ENCODE assay signal across 1 cellular context in the genomic region with DNA sequence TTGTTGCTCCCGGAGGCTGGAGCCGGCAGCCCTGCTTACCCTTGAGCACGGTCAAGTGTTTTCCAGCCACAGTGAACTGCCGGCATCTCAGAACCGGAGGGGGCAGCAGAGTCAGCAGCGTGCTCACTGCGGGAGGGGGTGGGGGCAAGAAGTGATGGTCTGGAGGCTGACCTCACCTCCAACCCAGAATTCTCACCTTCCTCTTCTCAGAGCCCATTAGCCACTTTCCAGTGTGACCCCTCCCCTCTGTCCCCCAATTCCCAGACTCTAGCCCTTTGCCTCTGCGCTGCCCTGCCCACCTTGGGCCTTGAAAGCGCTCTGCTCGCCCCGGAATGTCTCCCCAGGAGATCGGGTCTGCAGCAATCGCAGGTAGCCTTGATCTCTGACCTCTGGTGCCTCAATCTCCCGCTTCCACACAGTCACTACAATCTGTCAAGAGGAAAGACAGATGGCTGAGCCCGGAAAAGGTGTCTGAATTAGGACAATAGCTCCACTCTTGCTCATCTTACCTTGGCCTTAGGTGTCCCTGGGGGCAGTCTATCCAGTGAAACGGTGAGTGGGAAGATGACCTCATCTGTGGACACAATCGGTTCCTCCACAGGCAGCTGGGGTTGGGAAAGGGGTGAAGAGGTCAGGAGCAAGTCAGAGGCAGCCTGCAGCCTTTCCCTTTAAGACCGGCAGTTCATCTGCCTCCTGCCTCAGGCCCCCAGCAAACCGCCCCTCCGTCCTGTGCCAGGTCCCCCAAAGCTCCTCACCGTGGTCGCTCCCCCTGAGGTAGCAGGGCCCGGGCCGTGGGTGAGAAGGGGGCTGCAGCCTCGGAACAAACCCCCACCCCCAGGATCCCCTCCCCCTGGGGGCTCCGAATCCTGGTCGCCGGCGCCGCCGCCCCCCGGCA.
TF ChIP-seq lines count a peak whose summit lies in the region.

No MANE protein-coding gene starts in this region.

TF ChIP-seq in HEK293, 187 proteins besides CTCF, POLR2A, EP300 and RAD21 (continued from another document):
- TF ChIP-seq, protein P1, sequence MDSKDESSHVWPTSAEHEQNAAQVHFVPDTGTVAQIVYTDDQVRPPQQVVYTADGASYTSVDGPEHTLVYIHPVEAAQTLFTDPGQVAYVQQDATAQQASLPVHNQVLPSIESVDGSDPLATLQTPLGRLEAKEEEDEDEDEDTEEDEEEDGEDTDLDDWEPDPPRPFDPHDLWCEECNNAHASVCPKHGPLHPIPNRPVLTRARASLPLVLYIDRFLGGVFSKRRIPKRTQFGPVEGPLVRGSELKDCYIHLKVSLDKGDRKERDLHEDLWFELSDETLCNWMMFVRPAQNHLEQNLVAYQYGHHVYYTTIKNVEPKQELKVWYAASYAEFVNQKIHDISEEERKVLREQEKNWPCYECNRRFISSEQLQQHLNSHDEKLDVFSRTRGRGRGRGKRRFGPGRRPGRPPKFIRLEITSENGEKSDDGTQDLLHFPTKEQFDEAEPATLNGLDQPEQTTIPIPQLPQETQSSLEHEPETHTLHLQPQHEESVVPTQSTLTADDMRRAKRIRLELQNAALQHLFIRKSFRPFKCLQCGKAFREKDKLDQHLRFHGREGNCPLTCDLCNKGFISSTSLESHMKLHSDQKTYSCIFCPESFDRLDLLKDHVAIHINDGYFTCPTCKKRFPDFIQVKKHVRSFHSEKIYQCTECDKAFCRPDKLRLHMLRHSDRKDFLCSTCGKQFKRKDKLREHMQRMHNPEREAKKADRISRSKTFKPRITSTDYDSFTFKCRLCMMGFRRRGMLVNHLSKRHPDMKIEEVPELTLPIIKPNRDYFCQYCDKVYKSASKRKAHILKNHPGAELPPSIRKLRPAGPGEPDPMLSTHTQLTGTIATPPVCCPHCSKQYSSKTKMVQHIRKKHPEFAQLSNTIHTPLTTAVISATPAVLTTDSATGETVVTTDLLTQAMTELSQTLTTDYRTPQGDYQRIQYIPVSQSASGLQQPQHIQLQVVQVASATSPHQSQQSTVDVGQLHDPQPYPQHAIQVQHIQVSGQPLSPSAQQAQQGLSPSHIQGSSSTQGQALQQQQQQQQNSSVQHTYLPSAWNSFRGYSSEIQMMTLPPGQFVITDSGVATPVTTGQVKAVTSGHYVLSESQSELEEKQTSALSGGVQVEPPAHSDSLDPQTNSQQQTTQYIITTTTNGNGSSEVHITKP (tag by site-specific recombination; IDR thresholded peaks at IDR 0.05), result peak; percentile 7; the same call in 1 of the 2 replicates
- peak; percentile 78 for TF ChIP-seq GLIS2 (tag by site-specific recombination; IDR thresholded peaks at IDR 0.05)
- TF ChIP-seq SP7 (tag by site-specific recombination; IDR thresholded peaks at IDR 0.05), result 0 out of 2 replicates have a peak, but pooled peaks have one; percentile 18
- TF ChIP-seq IKZF3 (tag by site-specific recombination; IDR thresholded peaks at IDR 0.05), result peak; percentile 74; the same call in 1 of the 2 replicates
- peak; percentile 66 for TF ChIP-seq ZIC2 (tag by site-specific recombination; IDR thresholded peaks at IDR 0.05)
- no peak for TF ChIP-seq ZNF792 (tag by site-specific recombination; IDR thresholded peaks at IDR 0.05)
- peak; percentile 67 for TF ChIP-seq GLIS1 (tag by site-specific recombination; IDR thresholded peaks at IDR 0.05)
- peak; percentile 76; the same call in 1 of the 2 replicates for TF ChIP-seq ZBTB6 (tag by site-specific recombination; IDR thresholded peaks at IDR 0.05)
- TF ChIP-seq REPIN1 (tag by site-specific recombination; IDR thresholded peaks at IDR 0.05; ENCODE audit: low read depth), result no peak
- TF ChIP-seq ZBTB20 (tag by site-specific recombination; IDR thresholded peaks at IDR 0.05), result no peak
- peak; percentile 14; the same call in 1 of the 2 replicates for TF ChIP-seq ZNF394 (tag by site-specific recombination; IDR thresholded peaks at IDR 0.05; ENCODE audit: borderline replicate concordance)
- TF ChIP-seq ZNF311 (tag by site-specific recombination; IDR thresholded peaks at IDR 0.05; ENCODE audit: borderline replicate concordance), result no peak
- TF ChIP-seq SP2 (tag by site-specific recombination; IDR thresholded peaks at IDR 0.05), result peak; percentile 57
- TF ChIP-seq GLI4 (tag by site-specific recombination; IDR thresholded peaks at IDR 0.05), result no peak
- peak; percentile 7 for TF ChIP-seq ZBTB11 (tag by site-specific recombination; conservative IDR thresholded peaks at IDR 0.05; ENCODE audit: low read depth)
- no peak for TF ChIP-seq ZNF610 (tag by site-specific recombination; IDR thresholded peaks at IDR 0.05; ENCODE audit: borderline replicate concordance)
- TF ChIP-seq HOXC10 (CRISPR knock-in tag; IDR thresholded peaks at IDR 0.05), result no peak
- TF ChIP-seq, protein P2, sequence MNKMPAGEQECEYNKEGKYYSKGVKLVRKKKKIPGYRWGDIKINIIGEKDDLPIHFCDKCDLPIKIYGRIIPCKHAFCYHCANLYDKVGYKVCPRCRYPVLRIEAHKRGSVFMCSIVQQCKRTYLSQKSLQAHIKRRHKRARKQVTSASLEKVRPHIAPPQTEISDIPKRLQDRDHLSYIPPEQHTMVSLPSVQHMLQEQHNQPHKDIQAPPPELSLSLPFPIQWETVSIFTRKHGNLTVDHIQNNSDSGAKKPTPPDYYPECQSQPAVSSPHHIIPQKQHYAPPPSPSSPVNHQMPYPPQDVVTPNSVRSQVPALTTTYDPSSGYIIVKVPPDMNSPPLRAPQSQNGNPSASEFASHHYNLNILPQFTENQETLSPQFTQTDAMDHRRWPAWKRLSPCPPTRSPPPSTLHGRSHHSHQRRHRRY (tag by site-specific recombination; IDR thresholded peaks at IDR 0.05), result no peak
- TF ChIP-seq KLF9 (tag by site-specific recombination; IDR thresholded peaks at IDR 0.05; ENCODE audit: low read depth), result no peak
- TF ChIP-seq BCL11B (tag by site-specific recombination; IDR thresholded peaks at IDR 0.05; ENCODE audit: low read depth), result peak; percentile 61; the same call in 1 of the 2 replicates
- no peak for TF ChIP-seq ZNF530 (tag by site-specific recombination; IDR thresholded peaks at IDR 0.05; ENCODE audit: low read depth)
- no peak for TF ChIP-seq ZNF140 (tag by site-specific recombination; IDR thresholded peaks at IDR 0.05)
- TF ChIP-seq, protein P3, sequence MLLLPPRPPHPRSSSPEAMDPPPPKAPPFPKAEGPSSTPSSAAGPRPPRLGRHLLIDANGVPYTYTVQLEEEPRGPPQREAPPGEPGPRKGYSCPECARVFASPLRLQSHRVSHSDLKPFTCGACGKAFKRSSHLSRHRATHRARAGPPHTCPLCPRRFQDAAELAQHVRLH (tag by site-specific recombination; IDR thresholded peaks at IDR 0.05), result no peak
- TF ChIP-seq, protein P4, sequence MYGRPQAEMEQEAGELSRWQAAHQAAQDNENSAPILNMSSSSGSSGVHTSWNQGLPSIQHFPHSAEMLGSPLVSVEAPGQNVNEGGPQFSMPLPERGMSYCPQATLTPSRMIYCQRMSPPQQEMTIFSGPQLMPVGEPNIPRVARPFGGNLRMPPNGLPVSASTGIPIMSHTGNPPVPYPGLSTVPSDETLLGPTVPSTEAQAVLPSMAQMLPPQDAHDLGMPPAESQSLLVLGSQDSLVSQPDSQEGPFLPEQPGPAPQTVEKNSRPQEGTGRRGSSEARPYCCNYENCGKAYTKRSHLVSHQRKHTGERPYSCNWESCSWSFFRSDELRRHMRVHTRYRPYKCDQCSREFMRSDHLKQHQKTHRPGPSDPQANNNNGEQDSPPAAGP (tag by site-specific recombination; IDR thresholded peaks at IDR 0.05), result no peak
- no peak for TF ChIP-seq TRIM28 (IDR thresholded peaks at IDR 0.05; ENCODE audit: borderline replicate concordance, low read length)
- TF ChIP-seq ZNF404 (tag by site-specific recombination; IDR thresholded peaks at IDR 0.05), result no peak
- no peak for TF ChIP-seq ZNF837 (tag by site-specific recombination; IDR thresholded peaks at IDR 0.05)
- no peak for TF ChIP-seq ZNF239 (tag by site-specific recombination; IDR thresholded peaks at IDR 0.05)
- TF ChIP-seq ZNF223 (tag by site-specific recombination; IDR thresholded peaks at IDR 0.05), result no peak
- no peak for TF ChIP-seq INSM2 (tag by site-specific recombination; IDR thresholded peaks at IDR 0.05)
- TF ChIP-seq ZNF423 (tag by site-specific recombination; IDR thresholded peaks at IDR 0.05), result no peak
- TF ChIP-seq ZBTB17 (tag by site-specific recombination; IDR thresholded peaks at IDR 0.05), result peak; percentile 48
- TF ChIP-seq ZBTB10 (tag by site-specific recombination; IDR thresholded peaks at IDR 0.05), result peak; percentile 29; the same call in 1 of the 2 replicates
